ENCODE assay signal across 24 cellular contexts in genomic region chr10:26863677-26864076, GRCh38.
"Had no signal": no experiment of that assay in that cellular context is flagged by ENCODE, and none has a peak within 500 bp of the region (broad histone marks: within the 10 kb centered on the region; RNA-seq: fewer than 3 reads in every experiment).

No MANE protein-coding gene starts in this region.

- H3K27ac ChIP-seq: dorsolateral prefrontal cortex, epithelial cell of prostate, gastrocnemius medialis, pancreas, psoas muscle, skin epidermis, spleen, thoracic aorta, tibial nerve, upper lobe of left lung had no signal

- H3K4me3 Mint-ChIP-seq: naive thymus-derived CD4-positive, alpha-beta T cell; nephron; stimulated activated memory B cell treated with anti-CD40 and anti-IgM and Interleukin-4, amounts not matched to agents 10 μg/mL and 1 μg/mL and 100 μg/mL, for 72 hours; stimulated activated naive CD8-positive, alpha-beta T cell treated with anti-CD3 and anti-CD28 coated beads, Interleukin-15, Interleukin-2, amounts not matched to agents 100 ng/mL and 50 ng/mL, for 24 hours had no signal

- H3K9me3 ChIP-seq: gastrocnemius medialis, pancreas, psoas muscle, spleen, thoracic aorta, tibial nerve, upper lobe of left lung had no signal

- H3K36me3 ChIP-seq: gastrocnemius medialis, pancreas, spleen, thoracic aorta, tibial nerve, upper lobe of left lung had no signal

- H3K27me3 ChIP-seq: dorsolateral prefrontal cortex, pancreas, spleen, tibial nerve, upper lobe of left lung had no signal

- DNase-seq: cerebellar nuclear complex; cortex of kidney; dorsolateral prefrontal cortex; effector CD4-positive, alpha-beta T cell; foreskin fibroblast; gastrocnemius medialis; head of caudate nucleus; kidney; mesendoderm; midbrain; naive thymus-derived CD4-positive, alpha-beta T cell; pancreas; psoas muscle; right cardiac atrium; spleen; stimulated activated CD4-positive, alpha-beta T cell treated with anti-CD3 and anti-CD28 coated beads, Interleukin-4, amount 100 ng/mL, for 4 hours; upper lobe of left lung had no signal

- H3K36me3 Mint-ChIP-seq: stimulated activated memory B cell treated with anti-CD40 and anti-IgM and Interleukin-4, amounts not matched to agents 10 μg/mL and 1 μg/mL and 100 μg/mL, for 72 hours had no signal

- H3K4me3 ChIP-seq: dorsolateral prefrontal cortex, gastrocnemius medialis, pancreas, psoas muscle, skin epidermis, spleen, thoracic aorta, tibial nerve, upper lobe of left lung had no signal

- H3K27ac Mint-ChIP-seq: naive thymus-derived CD4-positive, alpha-beta T cell; nephron; stimulated activated memory B cell treated with anti-CD40 and anti-IgM and Interleukin-4, amounts not matched to agents 10 μg/mL and 1 μg/mL and 100 μg/mL, for 72 hours; stimulated activated naive CD8-positive, alpha-beta T cell treated with anti-CD3 and anti-CD28 coated beads, Interleukin-15, Interleukin-2, amounts not matched to agents 100 ng/mL and 50 ng/mL, for 24 hours had no signal

- H3K9me3 Mint-ChIP-seq: nephron; stimulated activated memory B cell treated with anti-CD40 and anti-IgM and Interleukin-4, amounts not matched to agents 10 μg/mL and 1 μg/mL and 100 μg/mL, for 72 hours; stimulated activated naive CD8-positive, alpha-beta T cell treated with anti-CD3 and anti-CD28 coated beads, Interleukin-15, Interleukin-2, amounts not matched to agents 100 ng/mL and 50 ng/mL, for 24 hours had no signal
